In genomic region chr3:186117521-186118111, GRCh38 we compare ENCODE assay signal across 18 cellular contexts. TPM values are rescaled to one million over a fixed set of nuclear protein-coding genes. Genes with fewer than 3 reads are reported as not detected.
DNase-seq lines count a peak whose midpoint lies in the region; ATAC-seq and TF ChIP-seq lines count a peak whose summit lies in the region.
"Had no signal": no experiment of that assay in that cellular context is flagged by ENCODE, and none has a peak within 500 bp of the region (broad histone marks: within the 10 kb centered on the region; RNA-seq: fewer than 3 reads in every experiment).

No MANE protein-coding gene starts in this region.

- no peaks in the 10 kb centered on the region for H3K4me1 Mint-ChIP-seq in natural killer cell
- H3K4me1 Mint-ChIP-seq: CD4-positive, CD25-positive, alpha-beta regulatory T cell had no signal

- ATAC-seq in left lung (peak; percentile 86), upper lobe of left lung (ENCODE audit: low FRiP score in 2 of 2) (peak; percentile 34 to 76), GM18498 (IDR thresholded peaks at IDR 0.05; ENCODE audit: unreplicated experiment) (no peak), natural killer cell (no peak)
- ATAC-seq: CD8-positive, alpha-beta T cell; GM12878 had no signal

- peak in 1 of 4 donors; percentile 92 for TF ChIP-seq EP300 in upper lobe of left lung (IDR thresholded peaks at IDR 0.05)

- no peak for TF ChIP-seq POLR2A in upper lobe of left lung (IDR thresholded peaks at IDR 0.05)
- no peak for TF ChIP-seq POLR2A in uterus (IDR thresholded peaks at IDR 0.05)

- H3K9me3 ChIP-seq in left lung: no peaks in the 10 kb centered on the region
- H3K9me3 ChIP-seq in upper lobe of left lung: no peaks in the 10 kb centered on the region
- no peaks in the 10 kb centered on the region for H3K9me3 ChIP-seq in uterus
- H3K9me3 ChIP-seq: Caco-2, HAP-1 had no signal

- TF ChIP-seq CTCF in left lung (IDR thresholded peaks at IDR 0.05) (no peak), upper lobe of left lung (IDR thresholded peaks at IDR 0.05) (no peak), natural killer cell (IDR thresholded peaks at IDR 0.05) (no peak), uterus (IDR thresholded peaks at IDR 0.05) (no peak)

- no peak overlapping the region for H3K4me3 Mint-ChIP-seq in natural killer cell
- H3K4me3 Mint-ChIP-seq: CD8-positive, alpha-beta T cell; HFFc6 had no signal

- H3K27me3 ChIP-seq in left lung (peaks cover 0 to 44% of the 10 kb centered on the region in 2 donors), upper lobe of left lung (no peaks in the 10 kb centered on the region), uterus (no peaks in the 10 kb centered on the region)

- no peak overlapping the region for H3K27ac ChIP-seq in left lung
- no peak overlapping the region for H3K27ac ChIP-seq in upper lobe of left lung
- H3K27ac ChIP-seq in uterus: no peak overlapping the region
- H3K27ac ChIP-seq: C4-2B had no signal

- no peaks in the 10 kb centered on the region for H3K9me3 Mint-ChIP-seq in natural killer cell
- H3K9me3 Mint-ChIP-seq: CD8-positive, alpha-beta T cell; HFFc6 had no signal

- intact Hi-C loops in left lung (cut with DNase I): no loop called here
- intact Hi-C loops in natural killer cell (cut with micrococcal nuclease): no loop called here
- intact Hi-C loops in uterus (cut with DNase I; ENCODE audit: low total_unique reads): no loop called here

- no peaks in the 10 kb centered on the region for H3K4me1 ChIP-seq in left lung
- peaks cover 4 to 11% (median 6%) of the 10 kb centered on the region in 4 donors for H3K4me1 ChIP-seq in upper lobe of left lung
- no peaks in the 10 kb centered on the region for H3K4me1 ChIP-seq in uterus
- H3K4me1 ChIP-seq: Caco-2, HAP-1 had no signal

- H3K27ac Mint-ChIP-seq in natural killer cell: no peak overlapping the region
- H3K27ac Mint-ChIP-seq: CD8-positive, alpha-beta T cell; HFFc6 had no signal

- H3K36me3 Mint-ChIP-seq in natural killer cell: no peaks in the 10 kb centered on the region
- H3K36me3 Mint-ChIP-seq: CD4-positive, CD25-positive, alpha-beta regulatory T cell; CD8-positive, alpha-beta T cell had no signal

- H3K4me3 ChIP-seq in left lung: no peak overlapping the region
- no peak overlapping the region for H3K4me3 ChIP-seq in upper lobe of left lung
- H3K4me3 ChIP-seq in uterus: no peak overlapping the region
- H3K4me3 ChIP-seq: GM12878, HAP-1 had no signal

- H3K27me3 Mint-ChIP-seq in natural killer cell (ENCODE audit: low read depth in 2 of 2): peaks cover 48 to 77% of the 10 kb centered on the region in 2 donors

- WGBS in upper lobe of left lung, 2 donors: 61 to 83% methylated on average over 3 of the region's 3 CpGs

- no peaks in the 10 kb centered on the region for H3K36me3 ChIP-seq in left lung
- H3K36me3 ChIP-seq in upper lobe of left lung: no peaks in the 10 kb centered on the region
- no peaks in the 10 kb centered on the region for H3K36me3 ChIP-seq in uterus
- H3K36me3 ChIP-seq: HAP-1 had no signal

- peak; percentile 37 for DNase-seq in RPMI8226
- no peak for DNase-seq in left lung
- DNase-seq in upper lobe of left lung: peak in 1 of 2 donors; percentile 54
- no peak for DNase-seq in natural killer cell
- DNase-seq in uterus: no peak
- DNase-seq: Caco-2; CD4-positive, CD25-positive, alpha-beta regulatory T cell; CD8-positive, alpha-beta T cell; DMS 273 treated with DMSO at 0.1 percent for 48 hours; DMS79; EL; GDM1; GOT3; HFFc6 had no signal

RNA-seq across cellular contexts. Expression of gene ETV5, which starts 8.7 kb away (rescaled TPM):
- 10 to 100 TPM; 40.7 to 41.5 TPM for total RNA-seq in left lung
- 10 to 100 TPM; 15.7 to 95.8 (median 41.4) TPM for total RNA-seq in upper lobe of left lung
- 1 to 10 TPM; 3.0 to 5.3 (median 4.6) TPM for total RNA-seq in natural killer cell
- 10 to 100 TPM in 2 of 4 donors, 1 to 10 TPM in 2; 2.0 to 39.8 (median 13.8) TPM for total RNA-seq in uterus
- total RNA-seq: CD4-positive, CD25-positive, alpha-beta regulatory T cell had no signal

Comparison
In these comparisons a context has a peak if more than half of its experiments do, and no peak if none do; other contexts are left out.
1. ATAC-seq: peak in left lung (single experiment) and upper lobe of left lung (2 of 2); none in GM18498 (single experiment) and natural killer cell (0 of 3).